ENCODE assay signal across 8 cellular contexts in the genomic region with DNA sequence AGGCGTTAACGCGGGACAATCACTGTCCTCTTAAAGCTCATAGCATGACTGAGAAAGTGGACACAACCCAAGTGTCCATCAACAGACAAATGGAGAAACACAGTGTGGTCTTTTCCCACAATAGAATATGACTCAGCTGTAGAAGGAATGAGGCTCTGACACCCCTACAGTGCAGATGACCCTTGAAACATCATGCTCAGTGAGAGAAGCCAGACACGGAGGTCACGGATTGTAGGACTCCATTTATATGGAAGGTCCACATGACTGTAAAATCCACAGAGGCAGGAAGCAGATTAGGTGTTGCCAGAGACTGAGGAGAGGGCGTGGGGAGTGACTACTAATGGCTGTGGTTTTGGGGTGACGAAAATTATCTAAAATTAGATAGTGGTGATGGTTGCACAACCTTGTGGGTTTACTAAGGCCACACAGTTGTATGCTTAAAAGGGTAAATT. TPM values are rescaled to one million over a fixed set of nuclear protein-coding genes. Genes with fewer than 3 reads are reported as not detected.
DNase-seq lines count a peak whose midpoint lies in the region; ATAC-seq and TF ChIP-seq lines count a peak whose summit lies in the region.

No MANE protein-coding gene starts in this region.

- ATAC-seq in activated T-helper 17 cell treated with anti-CD3 and anti-CD28 coated beads, Interleukin-2, amount 50 U/mL, for 72 hours (replicated peaks), result peak; percentile 56
- ATAC-seq in naive B cell (ENCODE audit: low read depth in 2 of 2), result peak; percentile 43 to 58
- no peak for ATAC-seq in left lobe of liver
- ATAC-seq in GM18867 (IDR thresholded peaks at IDR 0.05; ENCODE audit: unreplicated experiment), result no peak

- peak overlapping the region; percentile 6 for H3K27ac Mint-ChIP-seq in activated T-helper 17 cell treated with anti-CD3 and anti-CD28 coated beads, Interleukin-2, amount 50 U/mL, for 72 hours
- H3K27ac Mint-ChIP-seq in naive B cell (peak overlapping the region in 3 of 6 donors; percentile 17 to 79 (median 21)), endothelial cell (ENCODE audit: unreplicated experiment) (no peak overlapping the region)

- H3K36me3 Mint-ChIP-seq in activated T-helper 17 cell treated with anti-CD3 and anti-CD28 coated beads, Interleukin-2, amount 50 U/mL, for 72 hours (ENCODE audit: low read depth), result no peaks in the 10 kb centered on the region
- H3K36me3 Mint-ChIP-seq in naive B cell (no peaks in the 10 kb centered on the region), endothelial cell (ENCODE audit: low read depth, unreplicated experiment) (peaks cover 8% of the 10 kb centered on the region)

- no peak overlapping the region for H3K4me3 ChIP-seq in GM12865 (ENCODE audit: low read depth, low read length)

- no peaks in the 10 kb centered on the region for H3K9me3 Mint-ChIP-seq in activated T-helper 17 cell treated with anti-CD3 and anti-CD28 coated beads, Interleukin-2, amount 50 U/mL, for 72 hours
- peaks cover 0 to 10% (median 0%) of the 10 kb centered on the region in 7 donors for H3K9me3 Mint-ChIP-seq in naive B cell
- no peaks in the 10 kb centered on the region for H3K9me3 Mint-ChIP-seq in endothelial cell (ENCODE audit: unreplicated experiment)

- peak; percentile 37 for DNase-seq in GM12865 (ENCODE audit: low read depth)
- DNase-seq in HT1080 (ENCODE audit: low read depth), result peak; percentile 80
- no peak for DNase-seq in naive B cell
- no peak for DNase-seq in left lobe of liver (ENCODE audit: low spot score)
- DNase-seq in NCI-H2107 treated with DMSO at 0.1 percent for 48 hours (lab: John Stamatoyannopoulos, UW; ENCODE audit: unreplicated experiment), result no peak
- DNase-seq in endothelial cell (ENCODE audit: low spot score), result no peak

- H3K4me3 Mint-ChIP-seq in activated T-helper 17 cell treated with anti-CD3 and anti-CD28 coated beads, Interleukin-2, amount 50 U/mL, for 72 hours, result no peak overlapping the region
- H3K4me3 Mint-ChIP-seq in naive B cell, result no peak overlapping the region
- no peak overlapping the region for H3K4me3 Mint-ChIP-seq in endothelial cell (ENCODE audit: unreplicated experiment)

- H3K27me3 Mint-ChIP-seq in activated T-helper 17 cell treated with anti-CD3 and anti-CD28 coated beads, Interleukin-2, amount 50 U/mL, for 72 hours, result no peaks in the 10 kb centered on the region
- H3K27me3 Mint-ChIP-seq in naive B cell (no peaks in the 10 kb centered on the region), endothelial cell (ENCODE audit: unreplicated experiment) (peaks cover 5% of the 10 kb centered on the region)

- peaks cover 10% of the 10 kb centered on the region for H3K4me1 Mint-ChIP-seq in activated T-helper 17 cell treated with anti-CD3 and anti-CD28 coated beads, Interleukin-2, amount 50 U/mL, for 72 hours
- H3K4me1 Mint-ChIP-seq in naive B cell (peaks cover 14 to 22% (median 14%) of the 10 kb centered on the region in 3 donors), endothelial cell (ENCODE audit: unreplicated experiment) (no peaks in the 10 kb centered on the region)

- TF ChIP-seq CTCF in GM12865 (IDR thresholded peaks at IDR 0.05; ENCODE audit: insufficient read depth, low read depth, low read length, missing control alignments), result no peak
- TF ChIP-seq CTCF in endothelial cell (IDR thresholded peaks at IDR 0.05; ENCODE audit: unreplicated experiment), result no peak

RNA-seq across cellular contexts. Expression of a gene that starts 6.1 kb away (rescaled TPM):
- 31.6 and 35.7 TPM in 2 replicates for total RNA-seq in HT1080 (2014; rRNA removed; shearing (Covaris generic))
- polyA plus RNA-seq in HT1080 (2015; cell fraction: cytosol; rRNA removed), result 46.3 and 48.6 TPM in 2 replicates
- polyA plus RNA-seq in HT1080 (2015; cell fraction: nucleus; rRNA removed), result 77.7 and 91.9 TPM in 2 replicates
- total RNA-seq in activated T-helper 17 cell treated with anti-CD3 and anti-CD28 coated beads, Interleukin-2, amount 50 U/mL, for 72 hours, result 100 to 1,000 TPM; 129 to 141 TPM
- polyA plus RNA-seq in naive B cell (ENCODE audit: low read depth in 6 of 6), result 1 to 10 TPM; 2.1 to 6.5 (median 4.0) TPM
- total RNA-seq in left lobe of liver (4.0 TPM), endothelial cell (ENCODE audit: unreplicated experiment) (25.6 TPM)

Comparison
In these comparisons a context has a peak if more than half of its experiments do, and no peak if none do; other contexts are left out.
1. DNase-seq: peak in GM12865 (single experiment) and HT1080 (single experiment); none in naive B cell (single experiment), left lobe of liver (single experiment), NCI-H2107 treated with DMSO at 0.1 percent for 48 hours (single experiment) and endothelial cell (single experiment).
2. ATAC-seq: peak in activated T-helper 17 cell treated with anti-CD3 and anti-CD28 coated beads, Interleukin-2, amount 50 U/mL, for 72 hours (single experiment) and naive B cell (2 of 2); none in left lobe of liver (single experiment) and GM18867 (single experiment).